ENCODE assay signal across 22 cellular contexts in the genomic region with DNA sequence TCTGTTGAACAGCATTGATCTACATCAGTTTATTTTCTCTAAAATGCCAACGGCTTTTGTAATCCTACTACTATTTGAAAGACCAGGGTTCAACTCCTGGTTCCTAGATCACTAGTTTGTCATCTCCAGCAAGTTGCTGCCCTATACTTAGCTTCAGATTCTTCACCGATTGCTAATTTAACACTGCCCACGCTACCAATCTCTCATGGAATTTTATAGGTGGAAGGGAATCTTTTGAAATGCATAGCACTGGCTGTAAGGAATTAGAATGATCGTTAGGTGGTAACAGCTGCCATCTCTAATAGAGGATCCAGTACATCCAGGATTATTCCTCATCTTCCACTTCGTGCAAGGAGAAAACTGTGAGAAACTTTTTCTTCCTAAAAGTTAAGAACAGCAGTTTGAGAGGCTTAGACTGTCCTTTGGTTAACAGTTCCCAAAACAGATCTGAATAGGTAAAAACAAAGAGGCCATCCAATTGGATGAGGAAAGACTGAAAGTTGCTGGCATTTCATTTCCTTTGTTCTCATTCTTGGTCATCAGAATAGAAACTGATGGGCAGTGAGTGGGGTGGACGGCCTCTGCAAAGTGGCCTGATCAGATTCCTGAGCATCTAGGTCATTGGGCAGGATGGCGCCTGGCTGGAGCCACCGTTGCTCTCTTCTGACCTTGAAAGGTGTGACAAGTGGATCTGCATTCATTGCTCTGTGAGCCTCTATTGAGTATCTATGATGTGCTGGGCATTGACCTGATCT.
A peak's percentile ranks its signal among the peaks of the same experiment; 100 is the strongest.
DNase-seq lines count a peak whose midpoint lies in the region; FAIRE-seq and TF ChIP-seq lines count a peak whose summit lies in the region.
"Had no signal": no experiment of that assay in that cellular context is flagged by ENCODE, and none has a peak within 500 bp of the region (broad histone marks: within the 10 kb centered on the region; RNA-seq: fewer than 3 reads in every experiment).

No MANE protein-coding gene starts in this region.

- no CpG with 5 or more reads among the region's 8 CpGs for WGBS in trophoblast cell (ENCODE audit: extremely low coverage, insufficient coverage, insufficient read length)

- no TSS peak for BruUV-seq in PC-9 (replicated peaks; lab: Mats Ljungman, UMichigan)

- FAIRE-seq in H54 (lab: Jason Lieb, UNC): peak; percentile 84
- FAIRE-seq: TTC549 had no signal

- H3K4me2 ChIP-seq in PC-9: peak overlapping the region; percentile 9
- no peak overlapping the region for H3K4me2 ChIP-seq in trophoblast cell (ENCODE audit: low read length)

- DNase-seq in H54 (ENCODE audit: insufficient read length, low spot score): peak; percentile 39
- DNase-seq in PC-9: peak; percentile 43 to 53
- peak; percentile 57 for DNase-seq in iPS-NIHi11 (ENCODE audit: low spot score)
- DNase-seq in trophoblast cell: peak in 1 of 2 donors; percentile 2
- no peak for DNase-seq in amniotic stem cell (lab: John Stamatoyannopoulos, UW)
- no peak for DNase-seq in NCI-H446 treated with DMSO at 0.1 percent for 48 hours (lab: John Stamatoyannopoulos, UW)
- no peak for DNase-seq in activated naive CD4-positive, alpha-beta T cell treated with Interleukin-2 at 50 U/mL for 16 hours
- DNase-seq in caudate nucleus (lab: John Stamatoyannopoulos, UW): no peak
- DNase-seq: activated CD4-positive, alpha-beta T cell treated with anti-CD3 and anti-CD28 coated beads for 48 hours; CD8-positive, alpha-beta memory T cell; cerebellar nuclear complex; effector CD4-positive, alpha-beta T cell; esophagus squamous epithelium; mammary epithelial cell; MM.1S; NCI-H1694 treated with DMSO at 0.1 percent for 48 hours; NCI-H446; NK-92 treated with Interleukin-12 subunit alpha and Interleukin-12 subunit beta, amount 100 ng/mL, for 24 hours; stimulated activated naive B cell treated with anti-CD40 and anti-IgM and Interleukin-4, amounts not matched to agents 10 μg/mL and 1 μg/mL and 100 μg/mL, for 72 hours; SW 1271 had no signal

- peak overlapping the region; percentile 17 for H3K14ac ChIP-seq in trophoblast cell (ENCODE audit: low read length)

- intact Hi-C loops in PC-9 (cut with micrococcal nuclease; ENCODE audit: unreplicated experiment): no loop called here

- no peaks in the 10 kb centered on the region for H3K79me2 ChIP-seq in PC-9 (ENCODE audit: low read depth)
- no peaks in the 10 kb centered on the region for H3K79me2 ChIP-seq in trophoblast cell (ENCODE audit: control insufficient read depth, insufficient read depth, low read length, poor library complexity)

- H3F3A ChIP-seq in PC-9 (ENCODE audit: insufficient read depth, low read depth): no peaks in the 10 kb centered on the region

- no peak for TF ChIP-seq POLR2A in H54 (IDR thresholded peaks at IDR 0.05; ENCODE audit: low read depth, low read length)

- no peaks in the 10 kb centered on the region for H4K20me1 ChIP-seq in PC-9 (ENCODE audit: insufficient read depth)

- H3K9me2 ChIP-seq in PC-9 (ENCODE audit: insufficient read depth): no peaks in the 10 kb centered on the region

- peak overlapping the region; percentile 24 for H4K8ac ChIP-seq in trophoblast cell (ENCODE audit: low read depth, low read length)

- no peak overlapping the region for H3K9ac ChIP-seq in trophoblast cell (ENCODE audit: low read length)

- H3K4me1 ChIP-seq in PC-9 (replicated peaks; ENCODE audit: insufficient read depth): peaks cover 19% of the 10 kb centered on the region
- peaks cover 4 to 7% of the 10 kb centered on the region in 2 experiments for H3K4me1 ChIP-seq in trophoblast cell (ENCODE audit: control insufficient read depth in 1 of 2, insufficient read depth in 2 of 2, low read length in 2 of 2)
- H3K4me1 ChIP-seq: esophagus squamous epithelium, upper lobe of left lung had no signal

- H2BK120ac ChIP-seq in trophoblast cell (ENCODE audit: insufficient read depth, low read length, poor library complexity): peak overlapping the region; percentile 74

- peaks cover 15% of the 10 kb centered on the region for H3K79me1 ChIP-seq in trophoblast cell (ENCODE audit: low read length)

- H2BK5ac ChIP-seq in trophoblast cell (ENCODE audit: low read depth, low read length, poor library complexity): peak overlapping the region; percentile 71

- no peak overlapping the region for H3K4ac ChIP-seq in trophoblast cell (ENCODE audit: low read depth, low read length)

- H3K4me3 ChIP-seq in PC-9 (no peak overlapping the region), trophoblast cell (ENCODE audit: low read depth, low read length) (no peak overlapping the region)
- H3K4me3 ChIP-seq: esophagus squamous epithelium, upper lobe of left lung had no signal

- no peak overlapping the region for H2AFZ ChIP-seq in PC-9
- no peak overlapping the region for H2AFZ ChIP-seq in trophoblast cell (ENCODE audit: insufficient read depth, low read length, poor library complexity)

- 0 out of 2 replicates have a peak overlapping the region, but pooled peaks have one; percentile 7 for H3K27ac ChIP-seq in PC-9
- peak overlapping the region; percentile 87 for H3K27ac ChIP-seq in trophoblast cell (ENCODE audit: low read depth, low read length)
- H3K27ac ChIP-seq in caudate nucleus (ENCODE audit: low read depth, low read length): no peak overlapping the region
- H3K27ac ChIP-seq: esophagus squamous epithelium, upper lobe of left lung had no signal

- no peak overlapping the region for H2AK5ac ChIP-seq in trophoblast cell (ENCODE audit: low read length)

- no peak for TF ChIP-seq CTCF in PC-9 (conservative IDR thresholded peaks at IDR 0.05)

- no peaks in the 10 kb centered on the region for H3K36me3 ChIP-seq in PC-9 (ENCODE audit: low read depth)
- no peaks in the 10 kb centered on the region for H3K36me3 ChIP-seq in trophoblast cell (ENCODE audit: control insufficient read depth in 1 of 2, insufficient read depth in 2 of 2, low read length in 2 of 2)
- H3K36me3 ChIP-seq: esophagus squamous epithelium, upper lobe of left lung had no signal

- no peak overlapping the region for H2BK12ac ChIP-seq in trophoblast cell (ENCODE audit: low read length)

- peak overlapping the region; percentile 50 for H4K91ac ChIP-seq in trophoblast cell (ENCODE audit: low read depth, low read length)

- H4K12ac ChIP-seq in trophoblast cell (ENCODE audit: low read depth, low read length): no peak overlapping the region

- POLR2A ChIA-PET in PC-9 (lab: Charles Lee; ENCODE audit: unreplicated experiment): no interaction called here

- CTCF ChIA-PET in PC-9 (lab: Charles Lee): no interaction called here

- H3K18ac ChIP-seq in trophoblast cell (ENCODE audit: low read length): no peak overlapping the region

- no peak overlapping the region for H3K23ac ChIP-seq in trophoblast cell (ENCODE audit: low read length)

- H3K27me3 ChIP-seq in PC-9 (ENCODE audit: insufficient read depth, low read depth): no peaks in the 10 kb centered on the region
- no peaks in the 10 kb centered on the region for H3K27me3 ChIP-seq in trophoblast cell (ENCODE audit: insufficient read depth, low read length)
- H3K27me3 ChIP-seq: esophagus squamous epithelium, upper lobe of left lung had no signal

- H3K9me3 ChIP-seq in PC-9 (ENCODE audit: insufficient read depth, low read depth) (no peaks in the 10 kb centered on the region), trophoblast cell (ENCODE audit: insufficient read depth, low read depth, low read length) (no peaks in the 10 kb centered on the region)
- H3K9me3 ChIP-seq: esophagus squamous epithelium, upper lobe of left lung had no signal

Comparison
In these comparisons a context has a peak if more than half of its experiments do, and no peak if none do; other contexts are left out.
1. DNase-seq: peak in H54 (single experiment), PC-9 (2 of 2) and iPS-NIHi11 (single experiment); none in amniotic stem cell (single experiment), NCI-H446 treated with DMSO at 0.1 percent for 48 hours (single experiment), activated naive CD4-positive, alpha-beta T cell treated with Interleukin-2 at 50 U/mL for 16 hours (single experiment) and caudate nucleus (0 of 61).